In genomic region chr17:47694018-47694817, GRCh38 we compare ENCODE assay signal across 8 cellular contexts. TPM values are rescaled to one million over a fixed set of nuclear protein-coding genes. Genes with fewer than 3 reads are reported as not detected.
DNase-seq lines count a peak whose midpoint lies in the region; ATAC-seq and TF ChIP-seq lines count a peak whose summit lies in the region.

Gene TBKBP1, plus strand, starts transcription at chr17:47694161. Its CDS starts 1,952 bp downstream, at chr17:47696113.

- peak within 1 kb of the TSS; percentile 62 to 63 for H3K4me3 ChIP-seq in DND-41 (ENCODE audit: low read depth in 1 of 2, low read length in 2 of 2)
- peak within 1 kb of the TSS; percentile 94 for H3K4me3 ChIP-seq in lower lobe of right lung

- H3K9ac ChIP-seq in DND-41 (ENCODE audit: low read depth, low read length) = peak within 1 kb of the TSS; percentile 60

- peak; percentile 71 for ATAC-seq in DND-41 (ENCODE audit: insufficient read depth, low read depth)
- peak; percentile 48 to 51 for ATAC-seq in lower lobe of right lung
- no peak for ATAC-seq in HG03039 (IDR thresholded peaks at IDR 0.05; ENCODE audit: unreplicated experiment)
- no peak for ATAC-seq in GM21367 (IDR thresholded peaks at IDR 0.05; ENCODE audit: unreplicated experiment)

- H3K36me3 ChIP-seq in DND-41 (ENCODE audit: insufficient read depth, low read length) (no peaks in the 10 kb centered on the region), lower lobe of right lung (peaks cover 3% of the 10 kb centered on the region)

- TF ChIP-seq CTCF in DND-41 (IDR thresholded peaks at IDR 0.05; ENCODE audit: borderline replicate concordance, extremely low read depth, low read length, poor library complexity, severe bottlenecking) (no peak), lower lobe of right lung (IDR thresholded peaks at IDR 0.05) (no peak)

- DNase-seq in DND-41 = peak; percentile 82
- peak; percentile 78 for DNase-seq in NAMALWA (ENCODE audit: low spot score)
- peak; percentile 63 to 81 for DNase-seq in activated CD4-positive, alpha-beta T cell treated with anti-CD3 and anti-CD28 coated beads for 4 hours
- peak; percentile 12 to 57 for DNase-seq in dermis microvascular lymphatic vessel endothelial cell (ENCODE audit: low read depth in 2 of 2)
- DNase-seq in lower lobe of right lung = peak; percentile 66
- DNase-seq in stimulated activated naive CD4-positive, alpha-beta T cell (lab: John Stamatoyannopoulos, UW) = peak in 4 of 6 experiments; percentile 23 to 54 (median 34)

- intact Hi-C loops in lower lobe of right lung (cut with DNase I) = no loop called here

- H3K27me3 ChIP-seq in DND-41 (ENCODE audit: insufficient read depth, low read length, poor library complexity) (peaks cover 13% of the 10 kb centered on the region), lower lobe of right lung (ENCODE audit: low read depth) (no peaks in the 10 kb centered on the region)

- no peaks in the 10 kb centered on the region for H3K79me2 ChIP-seq in DND-41 (ENCODE audit: insufficient read depth, low read length)

- peak within 1 kb of the TSS; percentile 85 for H3K4me2 ChIP-seq in DND-41 (ENCODE audit: insufficient read depth, low read length)

- peaks cover 31% of the 10 kb centered on the region for H3K4me1 ChIP-seq in DND-41 (ENCODE audit: insufficient read depth, low read length)
- H3K4me1 ChIP-seq in lower lobe of right lung = peaks cover 30% of the 10 kb centered on the region

- H3K27ac ChIP-seq in DND-41 (ENCODE audit: low read length) (peak within 1 kb of the TSS; percentile 53; the same call in 1 of the 2 replicates), lower lobe of right lung (peak within 1 kb of the TSS; percentile 79)

- peak within 1 kb of the TSS; percentile 69 for H2AFZ ChIP-seq in DND-41 (ENCODE audit: low read depth, low read length)

- H3K9me3 ChIP-seq in DND-41 (ENCODE audit: insufficient read depth, low read length, severe bottlenecking) (no peaks in the 10 kb centered on the region), lower lobe of right lung (no peaks in the 10 kb centered on the region)

- H4K20me1 ChIP-seq in DND-41 (ENCODE audit: insufficient read depth, low read length) = peaks cover 35% of the 10 kb centered on the region

RNA-seq across cellular contexts. Expression of gene TBKBP1, which starts in this region (rescaled TPM):
- total RNA-seq in dermis microvascular lymphatic vessel endothelial cell (6.8 and 8.5 TPM in 2 replicates), lower lobe of right lung (8.3 TPM)

Comparison
In these comparisons a context has a peak if more than half of its experiments do, and no peak if none do; other contexts are left out.
1. ATAC-seq: peak in DND-41 (single experiment) and lower lobe of right lung (2 of 2); none in HG03039 (single experiment) and GM21367 (single experiment).
2. Peak in every context shown above with its lines, with median percentiles within 50 percentile points of each other: DNase-seq.